Comparison of ENCODE assay signal across 13 cellular contexts in the genomic region with DNA sequence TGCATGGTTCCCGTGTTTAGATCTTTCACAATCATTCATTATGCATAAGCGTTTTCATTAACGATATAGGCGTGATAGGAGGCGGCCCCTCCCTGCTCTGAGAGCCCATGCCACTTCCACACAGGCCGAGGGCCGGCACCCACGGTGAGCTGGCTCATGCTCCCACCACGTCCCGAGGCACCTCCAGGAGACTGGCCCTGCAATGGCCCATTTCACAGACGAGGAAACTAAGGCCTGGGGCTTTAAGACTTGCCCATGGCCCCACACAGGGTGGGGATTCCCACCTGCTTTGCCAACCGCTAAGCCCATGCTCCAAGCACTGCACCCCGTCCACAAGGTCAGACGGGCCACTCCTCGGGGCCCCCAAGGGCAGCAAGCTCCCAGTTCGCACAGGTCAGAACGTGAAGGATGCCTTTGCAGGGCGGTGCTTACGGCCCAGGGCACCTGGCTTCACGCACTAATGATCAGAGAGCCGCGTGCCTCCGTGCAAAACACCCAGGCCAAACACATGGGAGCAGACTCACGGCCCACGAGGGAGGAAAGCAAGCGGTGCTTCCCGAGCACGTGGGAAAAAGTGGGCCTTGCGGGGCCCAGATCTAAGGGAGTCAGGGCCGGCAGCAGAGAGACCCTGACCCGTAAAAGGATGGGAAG. TPM values are rescaled to one million over a fixed set of nuclear protein-coding genes. Genes with fewer than 3 reads are reported as not detected.
DNase-seq lines count a peak whose midpoint lies in the region; TF ChIP-seq lines count a peak whose summit lies in the region.
"Had no signal": no experiment of that assay in that cellular context is flagged by ENCODE, and none has a peak within 500 bp of the region (broad histone marks: within the 10 kb centered on the region; RNA-seq: fewer than 3 reads in every experiment).

No MANE protein-coding gene starts in this region.

- CTCF ChIA-PET in Calu3 (lab: Charles Lee), result no interaction called here

- H3K18ac ChIP-seq in trophoblast cell (ENCODE audit: low read length), result peak overlapping the region; percentile 27

- H3K27me3 ChIP-seq in BE2C, result no peaks in the 10 kb centered on the region
- H3K27me3 ChIP-seq in left ventricle myocardium inferior (ENCODE audit: low read depth), result no peaks in the 10 kb centered on the region
- H3K27me3 ChIP-seq in trophoblast cell (ENCODE audit: insufficient read depth, low read length), result no peaks in the 10 kb centered on the region
- H3K27me3 ChIP-seq in endodermal cell (ENCODE audit: control insufficient read depth, insufficient read depth, low read length, poor library complexity, severe bottlenecking), result peaks cover 96% of the 10 kb centered on the region
- H3K27me3 ChIP-seq: cardiac muscle cell, SJSA1 had no signal

- H3K23ac ChIP-seq in trophoblast cell (ENCODE audit: low read length), result no peak overlapping the region

- H3K4me1 Mint-ChIP-seq in endodermal cell, result peaks cover 7% of the 10 kb centered on the region
- peaks cover 8% of the 10 kb centered on the region for H3K4me1 Mint-ChIP-seq in Calu3 (ENCODE audit: low read depth, unreplicated experiment)

- no peak overlapping the region for H4K12ac ChIP-seq in trophoblast cell (ENCODE audit: low read depth, low read length)

- H3K27ac ChIP-seq in left ventricle myocardium inferior (replicated peaks), result peak overlapping the region; percentile 71
- no peak overlapping the region for H3K27ac ChIP-seq in trophoblast cell (ENCODE audit: low read depth, low read length)
- H3K27ac ChIP-seq in endodermal cell (ENCODE audit: low read depth, low read length), result no peak overlapping the region
- H3K27ac ChIP-seq: cardiac muscle cell had no signal

- peaks cover 13% of the 10 kb centered on the region for H3K79me2 ChIP-seq in trophoblast cell (ENCODE audit: control insufficient read depth, insufficient read depth, low read length, poor library complexity)

- no peak for TF ChIP-seq CTCF in BE2C (IDR thresholded peaks at IDR 0.05; ENCODE audit: low read depth, low read length)
- no peak for TF ChIP-seq CTCF in left ventricle myocardium inferior (IDR thresholded peaks at IDR 0.05; ENCODE audit: borderline replicate concordance)
- TF ChIP-seq CTCF in endodermal cell (conservative IDR thresholded peaks at IDR 0.05), result no peak
- no peak for TF ChIP-seq CTCF in Calu3 (IDR thresholded peaks at IDR 0.05; ENCODE audit: unreplicated experiment)

- no peak overlapping the region for H4K8ac ChIP-seq in trophoblast cell (ENCODE audit: low read depth, low read length)

- BruUV-seq in Calu3 (replicated peaks; lab: Mats Ljungman, UMichigan), result no TSS peak

- peaks cover 7% of the 10 kb centered on the region for H3K79me1 ChIP-seq in trophoblast cell (ENCODE audit: low read length)

- H3K9me3 ChIP-seq in BE2C (no peaks in the 10 kb centered on the region), left ventricle myocardium inferior (replicated peaks) (no peaks in the 10 kb centered on the region), trophoblast cell (ENCODE audit: insufficient read depth, low read depth, low read length) (no peaks in the 10 kb centered on the region), endodermal cell (ENCODE audit: control insufficient read depth, low read length) (no peaks in the 10 kb centered on the region)
- H3K9me3 ChIP-seq: SJSA1 had no signal

- H3K4me1 ChIP-seq in BE2C (peaks cover 16% of the 10 kb centered on the region), left ventricle myocardium inferior (peaks cover 95% of the 10 kb centered on the region), trophoblast cell (ENCODE audit: control insufficient read depth in 1 of 2, insufficient read depth in 2 of 2, low read length in 2 of 2) (peaks cover 56 to 58% of the 10 kb centered on the region in 2 experiments), endodermal cell (ENCODE audit: control insufficient read depth, insufficient read depth, low read length) (peaks cover 5% of the 10 kb centered on the region)

- no peak overlapping the region for H3K14ac ChIP-seq in trophoblast cell (ENCODE audit: low read length)

- no peak overlapping the region for H2AFZ ChIP-seq in trophoblast cell (ENCODE audit: insufficient read depth, low read length, poor library complexity)

- no peak overlapping the region for H3K4me3 Mint-ChIP-seq in endodermal cell
- H3K4me3 Mint-ChIP-seq in Calu3 (ENCODE audit: low read depth, unreplicated experiment), result no peak overlapping the region

- no peak overlapping the region for H2BK5ac ChIP-seq in trophoblast cell (ENCODE audit: low read depth, low read length, poor library complexity)

- H3K36me3 Mint-ChIP-seq in endodermal cell (ENCODE audit: low read depth) (no peaks in the 10 kb centered on the region), Calu3 (ENCODE audit: insufficient read depth, unreplicated experiment) (no peaks in the 10 kb centered on the region)

- H3K9ac ChIP-seq in trophoblast cell (ENCODE audit: low read length) (no peak overlapping the region), endodermal cell (ENCODE audit: extremely low read depth, low read length, poor library complexity, severe bottlenecking) (no peak overlapping the region)

- no peak overlapping the region for H3K4me3 ChIP-seq in BE2C (ENCODE audit: low read depth, low read length)
- peak overlapping the region; percentile 40 for H3K4me3 ChIP-seq in left ventricle myocardium inferior
- H3K4me3 ChIP-seq in trophoblast cell (ENCODE audit: low read depth, low read length), result no peak overlapping the region
- no peak overlapping the region for H3K4me3 ChIP-seq in endodermal cell (ENCODE audit: low read length)
- H3K4me3 ChIP-seq: cardiac muscle cell, SJSA1 had no signal

- no peak overlapping the region for H2AK5ac ChIP-seq in trophoblast cell (ENCODE audit: low read length)

- no peaks in the 10 kb centered on the region for H3K9me3 Mint-ChIP-seq in endodermal cell
- no peaks in the 10 kb centered on the region for H3K9me3 Mint-ChIP-seq in Calu3 (ENCODE audit: low read depth, unreplicated experiment)
- H3K9me3 Mint-ChIP-seq: activated T-cell treated with anti-CD3 and anti-CD28 coated beads, Interleukin-2, amount 50 U/mL, for 72 hours had no signal

- no peak overlapping the region for H3K4me2 ChIP-seq in trophoblast cell (ENCODE audit: low read length)

- no peaks in the 10 kb centered on the region for H3K36me3 ChIP-seq in BE2C
- peaks cover 9% of the 10 kb centered on the region for H3K36me3 ChIP-seq in left ventricle myocardium inferior
- H3K36me3 ChIP-seq in trophoblast cell (ENCODE audit: control insufficient read depth in 1 of 2, insufficient read depth in 2 of 2, low read length in 2 of 2), result peaks cover 2 to 10% of the 10 kb centered on the region in 2 experiments
- no peaks in the 10 kb centered on the region for H3K36me3 ChIP-seq in endodermal cell (ENCODE audit: control insufficient read depth, insufficient read depth, low read length)
- H3K36me3 ChIP-seq: cardiac muscle cell had no signal

- TF ChIP-seq POLR2A in erythroblast (IDR thresholded peaks at IDR 0.05; ENCODE audit: low read length), result no peak

- intact Hi-C loops in left ventricle myocardium inferior (cut with micrococcal nuclease) (loop anchor here (10.0 kb wide), 1 partner anchor 58 kb away; a partner anchor contains a TSS), Calu3 (cut with micrococcal nuclease; ENCODE audit: unreplicated experiment) (no loop called here)

- H3K27me3 Mint-ChIP-seq in endodermal cell (ENCODE audit: insufficient read depth), result peaks cover 98% of the 10 kb centered on the region
- H3K27me3 Mint-ChIP-seq in Calu3 (ENCODE audit: unreplicated experiment), result peaks cover 37% of the 10 kb centered on the region

- H2BK12ac ChIP-seq in trophoblast cell (ENCODE audit: low read length), result no peak overlapping the region

- peak; percentile 3 for DNase-seq in BE2C
- DNase-seq in NOMO-1 treated with DMSO at 0.1 percent for 48 hours (lab: John Stamatoyannopoulos, UW; ENCODE audit: unreplicated experiment), result peak; percentile 88
- peak; percentile 13 for DNase-seq in left ventricle myocardium inferior
- DNase-seq in trophoblast cell, result no peak
- no peak for DNase-seq in endodermal cell
- no peak for DNase-seq in Calu3
- DNase-seq in stimulated activated CD4-positive, alpha-beta T cell treated with anti-CD3 and anti-CD28 coated beads, Interleukin-4, amount 100 ng/mL, for 1 hour, result no peak
- no peak for DNase-seq in erythroblast (lab: John Stamatoyannopoulos, UW)
- DNase-seq: activated CD4-positive, CD25-positive, alpha-beta regulatory T cell; activated T-cell treated with anti-CD3 and anti-CD28 coated beads, Interleukin-2, amount 50 U/mL, for 72 hours; NCI-H510A had no signal

- H4K91ac ChIP-seq in trophoblast cell (ENCODE audit: low read depth, low read length), result no peak overlapping the region

- no CpG with 5 or more reads among the region's 31 CpGs for WGBS in trophoblast cell (ENCODE audit: extremely low coverage, insufficient coverage, insufficient read length)
- WGBS in endodermal cell (ENCODE audit: insufficient coverage in 1 of 2, insufficient read length in 1 of 2), 2 experiments, result 89 to 90% methylated on average over 28 to 31 of the region's 31 CpGs

- no peak overlapping the region for H3K4ac ChIP-seq in trophoblast cell (ENCODE audit: low read depth, low read length)

- H2BK120ac ChIP-seq in trophoblast cell (ENCODE audit: insufficient read depth, low read length, poor library complexity), result no peak overlapping the region

- H3K27ac Mint-ChIP-seq in endodermal cell, result no peak overlapping the region
- no peak overlapping the region for H3K27ac Mint-ChIP-seq in Calu3 (ENCODE audit: unreplicated experiment)
- H3K27ac Mint-ChIP-seq: activated T-cell treated with anti-CD3 and anti-CD28 coated beads, Interleukin-2, amount 50 U/mL, for 72 hours had no signal

RNA-seq across cellular contexts. Expression of a gene that starts 8.3 kb away (rescaled TPM):
- polyA plus RNA-seq in BE2C (2012; ENCODE audit: insufficient read depth, insufficient read length, low read depth), result 6.4 TPM
- 11.4 TPM for total RNA-seq in left ventricle myocardium inferior
- 12.2 and 12.3 TPM in 2 replicates for polyA plus RNA-seq in trophoblast cell (2013)
- 1 to 10 TPM; 1.2 to 4.8 TPM for total RNA-seq in endodermal cell
- polyA plus RNA-seq in endodermal cell (2013, experiment 1 of 2), result 15.4 TPM
- 16.4 TPM for polyA plus RNA-seq in endodermal cell (2013, experiment 2 of 2)
- 6.1 and 7.1 TPM in 2 replicates for total RNA-seq in Calu3 (2022)

Comparison
In these comparisons a context has a peak if more than half of its experiments do, and no peak if none do; other contexts are left out.
1. DNase-seq: peak in BE2C (single experiment), NOMO-1 treated with DMSO at 0.1 percent for 48 hours (single experiment) and left ventricle myocardium inferior (single experiment); none in trophoblast cell (0 of 2), endodermal cell (single experiment), Calu3 (single experiment), stimulated activated CD4-positive, alpha-beta T cell treated with anti-CD3 and anti-CD28 coated beads, Interleukin-4, amount 100 ng/mL, for 1 hour (single experiment) and erythroblast (0 of 2).